Comparison of ENCODE assay signal across 17 cellular contexts in the genomic region with DNA sequence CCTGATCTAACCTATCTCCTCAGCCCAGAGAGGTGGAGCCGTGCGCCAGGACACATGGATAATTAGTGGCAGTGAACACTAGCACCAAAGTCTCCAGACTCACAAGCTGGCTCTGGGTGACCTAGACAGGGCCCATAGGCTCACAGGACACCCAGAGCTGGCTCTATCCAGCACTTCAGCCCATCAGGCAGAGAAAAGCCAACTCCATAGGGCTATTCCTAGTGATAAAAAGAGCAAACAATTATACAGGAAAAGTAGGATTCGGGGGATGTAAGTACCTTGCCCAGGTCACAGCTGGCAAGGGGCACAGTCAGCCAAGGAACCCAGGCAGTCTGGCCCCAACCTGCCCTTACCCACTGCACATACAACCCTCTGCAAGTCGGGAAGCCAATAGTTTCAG.
"Had no signal": no experiment of that assay in that cellular context is flagged by ENCODE, and none has a peak within 500 bp of the region (broad histone marks: within the 10 kb centered on the region; RNA-seq: fewer than 3 reads in every experiment).

No MANE protein-coding gene starts in this region.

- H3K4me3 ChIP-seq: body of pancreas, lung, vagina had no signal

- H3K27me3 ChIP-seq: body of pancreas, vagina had no signal

- ATAC-seq: activated CD4-positive, CD25-positive, alpha-beta regulatory T cell treated with anti-CD3 and anti-CD28 coated beads, Interleukin-2, amount 50 U/mL, for 24 hours; activated CD8-positive, alpha-beta memory T cell treated with anti-CD3 and anti-CD28 coated beads, Interleukin-2, amount 10 ng/mL, durations not matched to agents 7 days and 5 days; body of pancreas; natural killer cell; sciatic nerve had no signal

- H3K9me3 ChIP-seq: body of pancreas, vagina had no signal

- H3K27ac ChIP-seq: vagina had no signal

- DNase-seq: activated CD4-positive, alpha-beta T cell treated with anti-CD3 and anti-CD28 coated beads, Interleukin-2, amount 50 U/mL, for 48 hours; activated CD8-positive, alpha-beta memory T cell treated with anti-CD3 and anti-CD28 coated beads, Interleukin-2, amount 10 ng/mL, durations not matched to agents 7 days and 5 days; activated effector memory CD4-positive, alpha-beta T cell treated with Interleukin-2 at 50 U/mL for 16 hours; activated T-cell treated with anti-CD3 and anti-CD28 coated beads, Interleukin-2, amount 50 U/mL, for 24 hours; body of pancreas; dermis blood vessel endothelial cell; islet precursor cell; midbrain; natural killer cell; nucleus accumbens; stimulated activated CD4-positive, alpha-beta T cell treated with anti-CD3 and anti-CD28 coated beads, Interleukin-2, amount 100 ng/mL, for 24 hours; stimulated activated naive CD4-positive, alpha-beta T cell; SW 1271 had no signal
